ENCODE assay signal across 8 cellular contexts in genomic region chr10:96831867-96832720, GRCh38. TPM values are rescaled to one million over a fixed set of nuclear protein-coding genes. Genes with fewer than 3 reads are reported as not detected.
DNase-seq lines count a peak whose midpoint lies in the region; ATAC-seq and TF ChIP-seq lines count a peak whose summit lies in the region.

Gene LCOR, plus strand, starts transcription at chr10:96832298. Its CDS starts 116,760 bp downstream, at chr10:96949058.

- H3K36me3 Mint-ChIP-seq in T-helper 1 cell treated with Interleukin-12 subunit alpha and Interleukin-12 subunit beta and Interleukin-4 antibody, amounts not matched to agents 30 μg/mL and 1 μg/mL, for 36 hours (ENCODE audit: low read depth): peaks cover 3% of the 10 kb centered on the region

- H3K4me3 ChIP-seq in GM12865 (ENCODE audit: low read depth, low read length) (peak within 1 kb of the TSS; percentile 95), prostate gland (peak within 1 kb of the TSS; percentile 85 to 97), upper lobe of right lung (peak within 1 kb of the TSS; percentile 85)

- TF ChIP-seq POLR2A in prostate gland (IDR thresholded peaks at IDR 0.05): peak; percentile 61

- no peaks in the 10 kb centered on the region for H3K27me3 Mint-ChIP-seq in T-helper 1 cell treated with Interleukin-12 subunit alpha and Interleukin-12 subunit beta and Interleukin-4 antibody, amounts not matched to agents 30 μg/mL and 1 μg/mL, for 36 hours (ENCODE audit: low read depth)

- H3K4me1 ChIP-seq in prostate gland (replicated peaks) (no peaks in the 10 kb centered on the region), upper lobe of right lung (peaks cover 43% of the 10 kb centered on the region)

- H3K4me1 Mint-ChIP-seq in T-helper 1 cell treated with Interleukin-12 subunit alpha and Interleukin-12 subunit beta and Interleukin-4 antibody, amounts not matched to agents 30 μg/mL and 1 μg/mL, for 36 hours (ENCODE audit: low read depth): peaks cover 41% of the 10 kb centered on the region

- H3K9me3 ChIP-seq in prostate gland (no peaks in the 10 kb centered on the region), upper lobe of right lung (no peaks in the 10 kb centered on the region)

- H3K27me3 ChIP-seq in prostate gland (replicated peaks; ENCODE audit: insufficient read depth) (no peaks in the 10 kb centered on the region), upper lobe of right lung (no peaks in the 10 kb centered on the region)

- no peaks in the 10 kb centered on the region for H3K36me3 ChIP-seq in prostate gland
- no peaks in the 10 kb centered on the region for H3K36me3 ChIP-seq in upper lobe of right lung

- intact Hi-C loops in left cardiac atrium (cut with DNase I) (loop anchor here in 1 of 2 donors (5.0 to 10.0 kb wide), 2 partner anchors 85 to 193 kb away; no protein-coding TSS in a partner anchor), prostate gland (cut with DNase I) (loop anchor here (2.0 to 5.0 kb wide), 2 partner anchors 193 to 435 kb away; no protein-coding TSS in a partner anchor), upper lobe of right lung (cut with DNase I) (no loop called here)

- H3K27ac ChIP-seq in prostate gland: peak within 1 kb of the TSS; percentile 95 to 96
- peak within 1 kb of the TSS; percentile 89 for H3K27ac ChIP-seq in upper lobe of right lung

- DNase-seq in GM12865 (ENCODE audit: low read depth) (peak; percentile 95), NCI-H1105 treated with DMSO at 0.1 percent for 48 hours (lab: John Stamatoyannopoulos, UW) (peak; percentile 54), amniotic epithelial cell (ENCODE audit: low read depth) (peak; percentile 86), left cardiac atrium (peak; percentile 88), prostate gland (ENCODE audit: low spot score) (peak; percentile 78), upper lobe of right lung (peak; percentile 93)

- peak within 1 kb of the TSS; percentile 89 for H3K4me3 Mint-ChIP-seq in T-helper 1 cell treated with Interleukin-12 subunit alpha and Interleukin-12 subunit beta and Interleukin-4 antibody, amounts not matched to agents 30 μg/mL and 1 μg/mL, for 36 hours

- ATAC-seq in HG02610 (IDR thresholded peaks at IDR 0.05; ENCODE audit: unreplicated experiment) (peak; percentile 64), left cardiac atrium (peak; percentile 89 to 92), upper lobe of right lung (peak; percentile 92)

- peak within 1 kb of the TSS; percentile 93 for H3K27ac Mint-ChIP-seq in T-helper 1 cell treated with Interleukin-12 subunit alpha and Interleukin-12 subunit beta and Interleukin-4 antibody, amounts not matched to agents 30 μg/mL and 1 μg/mL, for 36 hours

- 1% methylated on average over 63 of the region's 112 CpGs for WGBS in prostate gland

- TF ChIP-seq CTCF in GM12865 (IDR thresholded peaks at IDR 0.05; ENCODE audit: insufficient read depth, low read depth, low read length, missing control alignments) (no peak), prostate gland (IDR thresholded peaks at IDR 0.05) (no peak), upper lobe of right lung (IDR thresholded peaks at IDR 0.05) (no peak)

- H3K9me3 Mint-ChIP-seq in T-helper 1 cell treated with Interleukin-12 subunit alpha and Interleukin-12 subunit beta and Interleukin-4 antibody, amounts not matched to agents 30 μg/mL and 1 μg/mL, for 36 hours: no peaks in the 10 kb centered on the region

RNA-seq across cellular contexts. Expression of gene LCOR, which starts in this region (rescaled TPM):
- total RNA-seq in left cardiac atrium (10 to 100 TPM; 20.2 to 21.3 TPM), prostate gland (10 to 100 TPM; 32.8 to 40.0 TPM), upper lobe of right lung (39.5 TPM)

Comparison
In these comparisons a context has a peak if more than half of its experiments do, and no peak if none do; other contexts are left out.
1. Peak in every context shown above with its lines: DNase-seq, ATAC-seq, H3K4me3 ChIP-seq and H3K27ac ChIP-seq.